In genomic region chr20:45337367-45338120, GRCh38 we compare ENCODE assay signal across 1 cellular context.
TF ChIP-seq lines count a peak whose summit lies in the region.

No MANE protein-coding gene starts in this region.

TF ChIP-seq in HepG2, 621 proteins besides CTCF, POLR2A, EP300 and RAD21 (continued from another document and continues in another):
- TF ChIP-seq ZNF747 (CRISPR knock-in tag; IDR thresholded peaks at IDR 0.05; ENCODE audit: borderline replicate concordance): peak; percentile 45; the same call in 1 of the 2 replicates
- peak; percentile 15; the same call in 1 of the 2 replicates for TF ChIP-seq NFIC (IDR thresholded peaks at IDR 0.05; ENCODE audit: low read length)
- no peak for TF ChIP-seq HOMEZ (CRISPR knock-in tag; IDR thresholded peaks at IDR 0.05; ENCODE audit: low read depth)
- TF ChIP-seq ZNF7 (CRISPR knock-in tag; IDR thresholded peaks at IDR 0.05): no peak
- TF ChIP-seq ZNF451 (CRISPR knock-in tag; IDR thresholded peaks at IDR 0.05): 0 out of 2 replicates have a peak, but pooled peaks have one; percentile 36
- TF ChIP-seq IKZF5 (CRISPR knock-in tag; IDR thresholded peaks at IDR 0.05): 0 out of 2 replicates have a peak, but pooled peaks have one; percentile 14
- no peak for TF ChIP-seq MLLT10 (CRISPR knock-in tag; IDR thresholded peaks at IDR 0.05)
- TF ChIP-seq ZSCAN20 (CRISPR knock-in tag; IDR thresholded peaks at IDR 0.05; ENCODE audit: borderline replicate concordance): no peak
- TF ChIP-seq ZBTB7A (CRISPR knock-in tag; IDR thresholded peaks at IDR 0.05): peak; percentile 79
- 0 out of 2 replicates have a peak, but pooled peaks have one; percentile 20 for TF ChIP-seq MEIS1 (CRISPR knock-in tag; IDR thresholded peaks at IDR 0.05; ENCODE audit: borderline replicate concordance)
- 0 out of 2 replicates have a peak, but pooled peaks have one; percentile 84 for TF ChIP-seq ZNF235 (CRISPR knock-in tag; IDR thresholded peaks at IDR 0.05; ENCODE audit: borderline replicate concordance)
- no peak for TF ChIP-seq ZNF224 (CRISPR knock-in tag; IDR thresholded peaks at IDR 0.05)
- TF ChIP-seq ZNF598 (CRISPR knock-in tag; IDR thresholded peaks at IDR 0.05; ENCODE audit: borderline replicate concordance): no peak; the same call in none of the 2 replicates
- no peak for TF ChIP-seq ZNF646 (CRISPR knock-in tag; IDR thresholded peaks at IDR 0.05)
- no peak for TF ChIP-seq ZNF597 (CRISPR knock-in tag; IDR thresholded peaks at IDR 0.05)
- no peak; the same call in 1 of the 2 replicates for TF ChIP-seq THRA (CRISPR knock-in tag; IDR thresholded peaks at IDR 0.05; ENCODE audit: borderline replicate concordance)
- 0 out of 2 replicates have a peak, but pooled peaks have one; percentile 41 for TF ChIP-seq SIN3A (IDR thresholded peaks at IDR 0.05; ENCODE audit: borderline replicate concordance, low read depth, low read length)
- TF ChIP-seq JUND (CRISPR knock-in tag; IDR thresholded peaks at IDR 0.05): peak; percentile 56; the same call in 1 of the 2 replicates
- 0 out of 2 replicates have a peak, but pooled peaks have one; percentile 42 for TF ChIP-seq RBAK (CRISPR knock-in tag; IDR thresholded peaks at IDR 0.05)
- TF ChIP-seq ZNF446 (CRISPR knock-in tag; IDR thresholded peaks at IDR 0.05): no peak
- TF ChIP-seq FOXM1 (CRISPR knock-in tag; IDR thresholded peaks at IDR 0.05): no peak
- peak; percentile 76 for TF ChIP-seq ZNF543 (CRISPR knock-in tag; IDR thresholded peaks at IDR 0.05)
- TF ChIP-seq SNAPC2 (CRISPR knock-in tag; IDR thresholded peaks at IDR 0.05): no peak
- TF ChIP-seq KLF11 (CRISPR knock-in tag; IDR thresholded peaks at IDR 0.05): 0 out of 2 replicates have a peak, but pooled peaks have one; percentile 25
- TF ChIP-seq REXO4 (CRISPR knock-in tag; IDR thresholded peaks at IDR 0.05; ENCODE audit: borderline replicate concordance): no peak
- 0 out of 2 replicates have a peak, but pooled peaks have one; percentile 25 for TF ChIP-seq ARNTL (CRISPR knock-in tag; IDR thresholded peaks at IDR 0.05)
- TF ChIP-seq HOXA9 (CRISPR knock-in tag; IDR thresholded peaks at IDR 0.05; ENCODE audit: borderline replicate concordance): no peak
- peak; percentile 83; the same call in 1 of the 2 replicates for TF ChIP-seq BORCS8-MEF2B (CRISPR knock-in tag; IDR thresholded peaks at IDR 0.05)
- 0 out of 2 replicates have a peak, but pooled peaks have one; percentile 8 for TF ChIP-seq MLX (CRISPR knock-in tag; IDR thresholded peaks at IDR 0.05)
- TF ChIP-seq ZNF468 (CRISPR knock-in tag; IDR thresholded peaks at IDR 0.05): no peak
- TF ChIP-seq PHB2 (IDR thresholded peaks at IDR 0.05; ENCODE audit: partially characterized antibody): no peak
- no peak for TF ChIP-seq ZNF276 (CRISPR knock-in tag; IDR thresholded peaks at IDR 0.05; ENCODE audit: low read depth)
- TF ChIP-seq PBX3 (CRISPR knock-in tag; IDR thresholded peaks at IDR 0.05; ENCODE audit: borderline replicate concordance): no peak
- no peak for TF ChIP-seq PBX2 (CRISPR knock-in tag; IDR thresholded peaks at IDR 0.05)
- no peak for TF ChIP-seq ZNF841 (CRISPR knock-in tag; IDR thresholded peaks at IDR 0.05; ENCODE audit: borderline replicate concordance)
- TF ChIP-seq KDM5B (CRISPR knock-in tag; IDR thresholded peaks at IDR 0.05; ENCODE audit: borderline replicate concordance): peak; percentile 76; the same call in 1 of the 2 replicates
- no peak for TF ChIP-seq TOE1 (CRISPR knock-in tag; IDR thresholded peaks at IDR 0.05)
- 0 out of 2 replicates have a peak, but pooled peaks have one; percentile 5 for TF ChIP-seq STAT6 (CRISPR knock-in tag; IDR thresholded peaks at IDR 0.05; ENCODE audit: borderline replicate concordance)
- no peak for TF ChIP-seq ZNF326 (CRISPR knock-in tag; IDR thresholded peaks at IDR 0.05; ENCODE audit: borderline replicate concordance)
- 0 out of 2 replicates have a peak, but pooled peaks have one; percentile 21 for TF ChIP-seq NR0B2 (CRISPR knock-in tag; IDR thresholded peaks at IDR 0.05)
